1 cellular context compared by ENCODE assay signal in the genomic region with DNA sequence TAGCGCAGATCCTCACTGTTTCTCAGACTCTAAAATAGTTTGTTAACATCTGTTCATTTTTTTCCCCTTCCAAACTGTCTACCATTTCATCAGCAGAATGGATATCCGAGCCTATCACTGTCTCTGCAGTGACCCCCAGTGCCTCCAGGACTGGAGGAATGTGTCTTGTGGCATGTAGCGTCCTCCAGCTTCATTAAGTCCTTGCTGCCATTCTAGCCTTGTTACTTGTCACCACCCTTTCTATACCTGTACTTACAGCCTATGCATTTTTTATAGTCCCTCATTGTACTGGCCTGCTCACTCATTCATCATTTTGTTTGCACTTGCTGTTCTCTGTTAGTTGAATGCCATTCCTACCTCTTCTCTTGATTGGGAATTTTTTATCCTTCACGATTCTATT.
TF ChIP-seq lines count a peak whose summit lies in the region.

No MANE protein-coding gene starts in this region.

TF ChIP-seq in WTC11, 78 proteins besides CTCF, POLR2A, EP300 and RAD21 (continued from another document):
- TF ChIP-seq, protein P1, sequence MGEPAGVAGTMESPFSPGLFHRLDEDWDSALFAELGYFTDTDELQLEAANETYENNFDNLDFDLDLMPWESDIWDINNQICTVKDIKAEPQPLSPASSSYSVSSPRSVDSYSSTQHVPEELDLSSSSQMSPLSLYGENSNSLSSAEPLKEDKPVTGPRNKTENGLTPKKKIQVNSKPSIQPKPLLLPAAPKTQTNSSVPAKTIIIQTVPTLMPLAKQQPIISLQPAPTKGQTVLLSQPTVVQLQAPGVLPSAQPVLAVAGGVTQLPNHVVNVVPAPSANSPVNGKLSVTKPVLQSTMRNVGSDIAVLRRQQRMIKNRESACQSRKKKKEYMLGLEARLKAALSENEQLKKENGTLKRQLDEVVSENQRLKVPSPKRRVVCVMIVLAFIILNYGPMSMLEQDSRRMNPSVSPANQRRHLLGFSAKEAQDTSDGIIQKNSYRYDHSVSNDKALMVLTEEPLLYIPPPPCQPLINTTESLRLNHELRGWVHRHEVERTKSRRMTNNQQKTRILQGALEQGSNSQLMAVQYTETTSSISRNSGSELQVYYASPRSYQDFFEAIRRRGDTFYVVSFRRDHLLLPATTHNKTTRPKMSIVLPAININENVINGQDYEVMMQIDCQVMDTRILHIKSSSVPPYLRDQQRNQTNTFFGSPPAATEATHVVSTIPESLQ (CRISPR knock-in tag; IDR thresholded peaks at IDR 0.05): no peak
- no peak for TF ChIP-seq SOX15 (CRISPR knock-in tag; IDR thresholded peaks at IDR 0.05)
- TF ChIP-seq ZNF317 (CRISPR knock-in tag; IDR thresholded peaks at IDR 0.05; ENCODE audit: borderline replicate concordance, low read depth): no peak
- TF ChIP-seq, protein P2, sequence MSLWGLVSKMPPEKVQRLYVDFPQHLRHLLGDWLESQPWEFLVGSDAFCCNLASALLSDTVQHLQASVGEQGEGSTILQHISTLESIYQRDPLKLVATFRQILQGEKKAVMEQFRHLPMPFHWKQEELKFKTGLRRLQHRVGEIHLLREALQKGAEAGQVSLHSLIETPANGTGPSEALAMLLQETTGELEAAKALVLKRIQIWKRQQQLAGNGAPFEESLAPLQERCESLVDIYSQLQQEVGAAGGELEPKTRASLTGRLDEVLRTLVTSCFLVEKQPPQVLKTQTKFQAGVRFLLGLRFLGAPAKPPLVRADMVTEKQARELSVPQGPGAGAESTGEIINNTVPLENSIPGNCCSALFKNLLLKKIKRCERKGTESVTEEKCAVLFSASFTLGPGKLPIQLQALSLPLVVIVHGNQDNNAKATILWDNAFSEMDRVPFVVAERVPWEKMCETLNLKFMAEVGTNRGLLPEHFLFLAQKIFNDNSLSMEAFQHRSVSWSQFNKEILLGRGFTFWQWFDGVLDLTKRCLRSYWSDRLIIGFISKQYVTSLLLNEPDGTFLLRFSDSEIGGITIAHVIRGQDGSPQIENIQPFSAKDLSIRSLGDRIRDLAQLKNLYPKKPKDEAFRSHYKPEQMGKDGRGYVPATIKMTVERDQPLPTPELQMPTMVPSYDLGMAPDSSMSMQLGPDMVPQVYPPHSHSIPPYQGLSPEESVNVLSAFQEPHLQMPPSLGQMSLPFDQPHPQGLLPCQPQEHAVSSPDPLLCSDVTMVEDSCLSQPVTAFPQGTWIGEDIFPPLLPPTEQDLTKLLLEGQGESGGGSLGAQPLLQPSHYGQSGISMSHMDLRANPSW (CRISPR knock-in tag; conservative IDR thresholded peaks at IDR 0.05; ENCODE audit: low read depth): no peak
- no peak for TF ChIP-seq TEAD4 (CRISPR knock-in tag; IDR thresholded peaks at IDR 0.05)
- TF ChIP-seq, protein P3, sequence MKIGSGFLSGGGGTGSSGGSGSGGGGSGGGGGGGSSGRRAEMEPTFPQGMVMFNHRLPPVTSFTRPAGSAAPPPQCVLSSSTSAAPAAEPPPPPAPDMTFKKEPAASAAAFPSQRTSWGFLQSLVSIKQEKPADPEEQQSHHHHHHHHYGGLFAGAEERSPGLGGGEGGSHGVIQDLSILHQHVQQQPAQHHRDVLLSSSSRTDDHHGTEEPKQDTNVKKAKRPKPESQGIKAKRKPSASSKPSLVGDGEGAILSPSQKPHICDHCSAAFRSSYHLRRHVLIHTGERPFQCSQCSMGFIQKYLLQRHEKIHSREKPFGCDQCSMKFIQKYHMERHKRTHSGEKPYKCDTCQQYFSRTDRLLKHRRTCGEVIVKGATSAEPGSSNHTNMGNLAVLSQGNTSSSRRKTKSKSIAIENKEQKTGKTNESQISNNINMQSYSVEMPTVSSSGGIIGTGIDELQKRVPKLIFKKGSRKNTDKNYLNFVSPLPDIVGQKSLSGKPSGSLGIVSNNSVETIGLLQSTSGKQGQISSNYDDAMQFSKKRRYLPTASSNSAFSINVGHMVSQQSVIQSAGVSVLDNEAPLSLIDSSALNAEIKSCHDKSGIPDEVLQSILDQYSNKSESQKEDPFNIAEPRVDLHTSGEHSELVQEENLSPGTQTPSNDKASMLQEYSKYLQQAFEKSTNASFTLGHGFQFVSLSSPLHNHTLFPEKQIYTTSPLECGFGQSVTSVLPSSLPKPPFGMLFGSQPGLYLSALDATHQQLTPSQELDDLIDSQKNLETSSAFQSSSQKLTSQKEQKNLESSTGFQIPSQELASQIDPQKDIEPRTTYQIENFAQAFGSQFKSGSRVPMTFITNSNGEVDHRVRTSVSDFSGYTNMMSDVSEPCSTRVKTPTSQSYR (CRISPR knock-in tag; IDR thresholded peaks at IDR 0.05): no peak
- TF ChIP-seq ZNF219 (CRISPR knock-in tag; IDR thresholded peaks at IDR 0.05; ENCODE audit: borderline replicate concordance): no peak
- no peak for TF ChIP-seq ZNF263 (CRISPR knock-in tag; IDR thresholded peaks at IDR 0.05; ENCODE audit: low read depth)
- TF ChIP-seq TEAD1 (CRISPR knock-in tag; IDR thresholded peaks at IDR 0.05): no peak
- no peak for TF ChIP-seq ESRRA (CRISPR knock-in tag; IDR thresholded peaks at IDR 0.05; ENCODE audit: borderline replicate concordance)
- TF ChIP-seq, protein P4, sequence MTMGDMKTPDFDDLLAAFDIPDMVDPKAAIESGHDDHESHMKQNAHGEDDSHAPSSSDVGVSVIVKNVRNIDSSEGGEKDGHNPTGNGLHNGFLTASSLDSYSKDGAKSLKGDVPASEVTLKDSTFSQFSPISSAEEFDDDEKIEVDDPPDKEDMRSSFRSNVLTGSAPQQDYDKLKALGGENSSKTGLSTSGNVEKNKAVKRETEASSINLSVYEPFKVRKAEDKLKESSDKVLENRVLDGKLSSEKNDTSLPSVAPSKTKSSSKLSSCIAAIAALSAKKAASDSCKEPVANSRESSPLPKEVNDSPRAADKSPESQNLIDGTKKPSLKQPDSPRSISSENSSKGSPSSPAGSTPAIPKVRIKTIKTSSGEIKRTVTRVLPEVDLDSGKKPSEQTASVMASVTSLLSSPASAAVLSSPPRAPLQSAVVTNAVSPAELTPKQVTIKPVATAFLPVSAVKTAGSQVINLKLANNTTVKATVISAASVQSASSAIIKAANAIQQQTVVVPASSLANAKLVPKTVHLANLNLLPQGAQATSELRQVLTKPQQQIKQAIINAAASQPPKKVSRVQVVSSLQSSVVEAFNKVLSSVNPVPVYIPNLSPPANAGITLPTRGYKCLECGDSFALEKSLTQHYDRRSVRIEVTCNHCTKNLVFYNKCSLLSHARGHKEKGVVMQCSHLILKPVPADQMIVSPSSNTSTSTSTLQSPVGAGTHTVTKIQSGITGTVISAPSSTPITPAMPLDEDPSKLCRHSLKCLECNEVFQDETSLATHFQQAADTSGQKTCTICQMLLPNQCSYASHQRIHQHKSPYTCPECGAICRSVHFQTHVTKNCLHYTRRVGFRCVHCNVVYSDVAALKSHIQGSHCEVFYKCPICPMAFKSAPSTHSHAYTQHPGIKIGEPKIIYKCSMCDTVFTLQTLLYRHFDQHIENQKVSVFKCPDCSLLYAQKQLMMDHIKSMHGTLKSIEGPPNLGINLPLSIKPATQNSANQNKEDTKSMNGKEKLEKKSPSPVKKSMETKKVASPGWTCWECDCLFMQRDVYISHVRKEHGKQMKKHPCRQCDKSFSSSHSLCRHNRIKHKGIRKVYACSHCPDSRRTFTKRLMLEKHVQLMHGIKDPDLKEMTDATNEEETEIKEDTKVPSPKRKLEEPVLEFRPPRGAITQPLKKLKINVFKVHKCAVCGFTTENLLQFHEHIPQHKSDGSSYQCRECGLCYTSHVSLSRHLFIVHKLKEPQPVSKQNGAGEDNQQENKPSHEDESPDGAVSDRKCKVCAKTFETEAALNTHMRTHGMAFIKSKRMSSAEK (CRISPR knock-in tag; IDR thresholded peaks at IDR 0.05; ENCODE audit: borderline replicate concordance): no peak
- no peak for TF ChIP-seq SMAD3 (CRISPR knock-in tag; IDR thresholded peaks at IDR 0.05; ENCODE audit: borderline replicate concordance)
- no peak for TF ChIP-seq MYBL2 (CRISPR knock-in tag; IDR thresholded peaks at IDR 0.05)
- TF ChIP-seq, protein P5, sequence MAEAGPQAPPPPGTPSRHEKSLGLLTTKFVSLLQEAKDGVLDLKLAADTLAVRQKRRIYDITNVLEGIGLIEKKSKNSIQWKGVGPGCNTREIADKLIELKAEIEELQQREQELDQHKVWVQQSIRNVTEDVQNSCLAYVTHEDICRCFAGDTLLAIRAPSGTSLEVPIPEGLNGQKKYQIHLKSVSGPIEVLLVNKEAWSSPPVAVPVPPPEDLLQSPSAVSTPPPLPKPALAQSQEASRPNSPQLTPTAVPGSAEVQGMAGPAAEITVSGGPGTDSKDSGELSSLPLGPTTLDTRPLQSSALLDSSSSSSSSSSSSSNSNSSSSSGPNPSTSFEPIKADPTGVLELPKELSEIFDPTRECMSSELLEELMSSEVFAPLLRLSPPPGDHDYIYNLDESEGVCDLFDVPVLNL (CRISPR knock-in tag; IDR thresholded peaks at IDR 0.05; ENCODE audit: borderline replicate concordance, low read depth): no peak
- TF ChIP-seq ZNF396 (CRISPR knock-in tag; IDR thresholded peaks at IDR 0.05; ENCODE audit: borderline replicate concordance): no peak
